19 cellular contexts compared by ENCODE assay signal in genomic region chr13:40052954-40053353, GRCh38.
DNase-seq lines count a peak whose midpoint lies in the region; ATAC-seq and TF ChIP-seq lines count a peak whose summit lies in the region.
"Had no signal": no experiment of that assay in that cellular context is flagged by ENCODE, and none has a peak within 500 bp of the region (broad histone marks: within the 10 kb centered on the region; RNA-seq: fewer than 3 reads in every experiment).

No MANE protein-coding gene starts in this region.

- peaks cover 4% of the 10 kb centered on the region for H3K9me3 Mint-ChIP-seq in activated CD4-positive, alpha-beta T cell treated with anti-CD3 and anti-CD28 coated beads, Interleukin-2, amount 10 ng/mL, durations not matched to agents 24 days and 14 days
- no peaks in the 10 kb centered on the region for H3K9me3 Mint-ChIP-seq in activated CD4-positive, alpha-beta T cell treated with anti-CD3 and anti-CD28 coated beads, Interleukin-2, amount 10 ng/mL, durations not matched to agents 7 days and 5 days
- peaks cover 5% of the 10 kb centered on the region for H3K9me3 Mint-ChIP-seq in activated CD4-positive, alpha-beta memory T cell treated with anti-CD3 and anti-CD28 coated beads for 36 hours
- H3K9me3 Mint-ChIP-seq: CD4-positive, alpha-beta T cell had no signal

- ATAC-seq in left lobe of liver: no peak
- ATAC-seq: A549; CD8-positive, alpha-beta T cell had no signal

- no peak overlapping the region for H3K4me3 Mint-ChIP-seq in activated CD4-positive, alpha-beta T cell treated with anti-CD3 and anti-CD28 coated beads, Interleukin-2, amount 10 ng/mL, durations not matched to agents 24 days and 14 days
- no peak overlapping the region for H3K4me3 Mint-ChIP-seq in activated CD4-positive, alpha-beta T cell treated with anti-CD3 and anti-CD28 coated beads, Interleukin-2, amount 10 ng/mL, durations not matched to agents 7 days and 5 days
- no peak overlapping the region for H3K4me3 Mint-ChIP-seq in activated CD4-positive, alpha-beta memory T cell treated with anti-CD3 and anti-CD28 coated beads for 36 hours
- H3K4me3 Mint-ChIP-seq: B cell; CD4-positive, alpha-beta T cell; CD8-positive, alpha-beta T cell had no signal

- H3K27ac Mint-ChIP-seq in activated CD4-positive, alpha-beta T cell treated with anti-CD3 and anti-CD28 coated beads, Interleukin-2, amount 10 ng/mL, durations not matched to agents 24 days and 14 days: no peak overlapping the region
- H3K27ac Mint-ChIP-seq in activated CD4-positive, alpha-beta T cell treated with anti-CD3 and anti-CD28 coated beads, Interleukin-2, amount 10 ng/mL, durations not matched to agents 7 days and 5 days: no peak overlapping the region
- H3K27ac Mint-ChIP-seq in activated CD4-positive, alpha-beta memory T cell treated with anti-CD3 and anti-CD28 coated beads for 36 hours: no peak overlapping the region
- H3K27ac Mint-ChIP-seq: B cell; CD4-positive, alpha-beta T cell; CD8-positive, alpha-beta T cell had no signal

- no peak overlapping the region for H3K4me3 ChIP-seq in testis
- H3K4me3 ChIP-seq: A549; BLaER1 treated with 17β-estradiol and CSF1 and Interleukin-3, amounts not matched to agents 10 nM and 100 nM had no signal

- H3K27ac ChIP-seq in caudate nucleus (ENCODE audit: low read depth, low read length): peak overlapping the region; percentile 79
- H3K27ac ChIP-seq in testis: peak overlapping the region in 1 of 2 donors; percentile 16
- H3K27ac ChIP-seq: 22Rv1; A549; BLaER1 treated with 17β-estradiol and CSF1 and Interleukin-3, amounts not matched to agents 10 nM and 100 nM; C4-2B had no signal

- H3K36me3 Mint-ChIP-seq in activated CD4-positive, alpha-beta T cell treated with anti-CD3 and anti-CD28 coated beads, Interleukin-2, amount 10 ng/mL, durations not matched to agents 24 days and 14 days (ENCODE audit: low read depth): no peaks in the 10 kb centered on the region
- H3K36me3 Mint-ChIP-seq in activated CD4-positive, alpha-beta T cell treated with anti-CD3 and anti-CD28 coated beads, Interleukin-2, amount 10 ng/mL, durations not matched to agents 7 days and 5 days (ENCODE audit: low read depth): no peaks in the 10 kb centered on the region
- no peaks in the 10 kb centered on the region for H3K36me3 Mint-ChIP-seq in activated CD4-positive, alpha-beta memory T cell treated with anti-CD3 and anti-CD28 coated beads for 36 hours
- H3K36me3 Mint-ChIP-seq: CD8-positive, alpha-beta T cell had no signal

- peak; percentile 21 for DNase-seq in activated CD4-positive, alpha-beta T cell treated with anti-CD3 and anti-CD28 coated beads, Interleukin-2, amount 10 ng/mL, durations not matched to agents 24 days and 14 days
- no peak for DNase-seq in activated CD4-positive, alpha-beta T cell treated with anti-CD3 and anti-CD28 coated beads, Interleukin-2, amount 10 ng/mL, durations not matched to agents 7 days and 5 days
- DNase-seq in caudate nucleus (lab: John Stamatoyannopoulos, UW): peak in 31 of 61 donors; percentile 2 to 90 (median 14)
- DNase-seq in head of caudate nucleus: peak in 33 of 42 donors; percentile 27 to 88 (median 58)
- peak; percentile 80 for DNase-seq in testis
- DNase-seq in left lobe of liver (ENCODE audit: low spot score): no peak
- DNase-seq in activated CD4-positive, alpha-beta memory T cell treated with anti-CD3 and anti-CD28 coated beads for 36 hours: no peak
- no peak for DNase-seq in GF-D8 (lab: John Stamatoyannopoulos, UW)
- DNase-seq: AML-193; Caco-2; Calu3; CD4-positive, alpha-beta T cell; CD8-positive, alpha-beta T cell; DMS79 treated with DMSO at 0.1 percent for 48 hours had no signal

- CTCF ChIA-PET in activated CD4-positive, alpha-beta T cell treated with anti-CD3 and anti-CD28 coated beads, Interleukin-2, amount 10 ng/mL, durations not matched to agents 7 days and 5 days (lab: Charles Lee): interaction anchor here (0.6 to 1.1 kb wide), 2 partner anchors 268 to 761 kb away, joined by 3 read pairs; no protein-coding TSS in a partner anchor
- CTCF ChIA-PET in activated CD4-positive, alpha-beta memory T cell treated with anti-CD3 and anti-CD28 coated beads for 36 hours (lab: Charles Lee): no interaction called here

- TF ChIP-seq CTCF in testis (IDR thresholded peaks at IDR 0.05): no peak

- H3K4me1 Mint-ChIP-seq in activated CD4-positive, alpha-beta T cell treated with anti-CD3 and anti-CD28 coated beads, Interleukin-2, amount 10 ng/mL, durations not matched to agents 24 days and 14 days: peaks cover 2% of the 10 kb centered on the region
- H3K4me1 Mint-ChIP-seq in activated CD4-positive, alpha-beta T cell treated with anti-CD3 and anti-CD28 coated beads, Interleukin-2, amount 10 ng/mL, durations not matched to agents 7 days and 5 days: no peaks in the 10 kb centered on the region
- no peaks in the 10 kb centered on the region for H3K4me1 Mint-ChIP-seq in activated CD4-positive, alpha-beta memory T cell treated with anti-CD3 and anti-CD28 coated beads for 36 hours (ENCODE audit: low read depth)
- H3K4me1 Mint-ChIP-seq: B cell had no signal

- intact Hi-C loops in activated CD4-positive, alpha-beta T cell treated with anti-CD3 and anti-CD28 coated beads, Interleukin-2, amount 10 ng/mL, durations not matched to agents 24 days and 14 days (cut with micrococcal nuclease): no loop called here
- intact Hi-C loops in head of caudate nucleus (cut with DNase I): no loop called here
- intact Hi-C loops in testis (cut with DNase I; ENCODE audit: low total_unique reads): no loop called here
- intact Hi-C loops in activated CD4-positive, alpha-beta memory T cell treated with anti-CD3 and anti-CD28 coated beads for 36 hours (cut with micrococcal nuclease): no loop called here

- H3K4me1 ChIP-seq in testis: peaks cover 7% of the 10 kb centered on the region
- H3K4me1 ChIP-seq: A549; BLaER1 treated with 17β-estradiol and CSF1 and Interleukin-3, amounts not matched to agents 10 nM and 100 nM; Caco-2 had no signal

- no peaks in the 10 kb centered on the region for H3K27me3 ChIP-seq in testis
- H3K27me3 ChIP-seq: BLaER1 treated with 17β-estradiol and CSF1 and Interleukin-3, amounts not matched to agents 10 nM and 100 nM had no signal

- TF ChIP-seq POLR2A in testis (IDR thresholded peaks at IDR 0.05): no peak

- H3K36me3 ChIP-seq in testis (ENCODE audit: low read depth, missing control alignments): no peaks in the 10 kb centered on the region
- H3K36me3 ChIP-seq: BLaER1 treated with 17β-estradiol and CSF1 and Interleukin-3, amounts not matched to agents 10 nM and 100 nM had no signal

- H3K27me3 Mint-ChIP-seq in activated CD4-positive, alpha-beta T cell treated with anti-CD3 and anti-CD28 coated beads, Interleukin-2, amount 10 ng/mL, durations not matched to agents 24 days and 14 days: peaks cover 5% of the 10 kb centered on the region
- H3K27me3 Mint-ChIP-seq in activated CD4-positive, alpha-beta T cell treated with anti-CD3 and anti-CD28 coated beads, Interleukin-2, amount 10 ng/mL, durations not matched to agents 7 days and 5 days: peaks cover 7% of the 10 kb centered on the region
- H3K27me3 Mint-ChIP-seq in activated CD4-positive, alpha-beta memory T cell treated with anti-CD3 and anti-CD28 coated beads for 36 hours: peaks cover 1% of the 10 kb centered on the region
- H3K27me3 Mint-ChIP-seq: CD4-positive, alpha-beta T cell had no signal

- H3K9me3 ChIP-seq in testis: no peaks in the 10 kb centered on the region
- H3K9me3 ChIP-seq: A549, Caco-2 had no signal

- POLR2A ChIA-PET in activated CD4-positive, alpha-beta T cell treated with anti-CD3 and anti-CD28 coated beads, Interleukin-2, amount 10 ng/mL, durations not matched to agents 7 days and 5 days (lab: Charles Lee): no interaction called here
- POLR2A ChIA-PET in activated CD4-positive, alpha-beta memory T cell treated with anti-CD3 and anti-CD28 coated beads for 36 hours (lab: Charles Lee): no interaction called here

Comparison
In these comparisons a context has a peak if more than half of its experiments do, and no peak if none do; other contexts are left out.
1. DNase-seq: peak in activated CD4-positive, alpha-beta T cell treated with anti-CD3 and anti-CD28 coated beads, Interleukin-2, amount 10 ng/mL, durations not matched to agents 24 days and 14 days (single experiment), caudate nucleus (31 of 61), head of caudate nucleus (33 of 42) and testis (single experiment); none in activated CD4-positive, alpha-beta T cell treated with anti-CD3 and anti-CD28 coated beads, Interleukin-2, amount 10 ng/mL, durations not matched to agents 7 days and 5 days (single experiment), left lobe of liver (single experiment), activated CD4-positive, alpha-beta memory T cell treated with anti-CD3 and anti-CD28 coated beads for 36 hours (single experiment) and GF-D8 (single experiment).